In genomic region chr11:64951529-64951928, GRCh38 we compare ENCODE assay signal across 18 cellular contexts. TPM values are rescaled to one million over a fixed set of nuclear protein-coding genes. Genes with fewer than 3 reads are reported as not detected.
A peak's percentile ranks its signal among the peaks of the same experiment; 100 is the strongest.
DNase-seq lines count a peak whose midpoint lies in the region; ATAC-seq, FAIRE-seq and TF ChIP-seq lines count a peak whose summit lies in the region.
"Had no signal": no experiment of that assay in that cellular context is flagged by ENCODE, and none has a peak within 500 bp of the region (broad histone marks: within the 10 kb centered on the region; RNA-seq: fewer than 3 reads in every experiment).

No MANE protein-coding gene starts in this region.

- no peak overlapping the region for H2AFZ ChIP-seq in H1 (ENCODE audit: low read length)
- H2AFZ ChIP-seq: GM23338 had no signal

- H3K23me2 ChIP-seq in H1 (ENCODE audit: low read depth, low read length), result no peaks in the 10 kb centered on the region

- H3K18ac ChIP-seq in H1 (ENCODE audit: extremely low read depth, low read length), result no peak overlapping the region

- no peak overlapping the region for H3K4ac ChIP-seq in H1 (replicated peaks; ENCODE audit: insufficient read length, low read depth, low read length)

- WGBS in H1 (ENCODE audit: extremely low coverage in 1 of 2, insufficient coverage in 1 of 2, insufficient read length in 1 of 2, insufficient replicate concordance in 2 of 2, low coverage in 1 of 2, low lambda C conversion rate in 2 of 2, missing lambda C conversion rate in 1 of 2), 2 experiments, result 78% methylated on average over 4 of the region's 4 CpGs; no CpG with 5 or more reads in 1 of the 2 experiments
- 62 to 74% (median 69%) methylated on average over 4 of the region's 4 CpGs for WGBS in psoas muscle, 3 donors

- no peak overlapping the region for H4K5ac ChIP-seq in H1 (ENCODE audit: insufficient read length, low read depth, low read length)

- H3K4me3 ChIP-seq in H1 (ENCODE audit: extremely low read depth in 1 of 4, insufficient read depth in 2 of 4, low read depth in 3 of 4, low read length in 4 of 4) (no peak overlapping the region), psoas muscle (no peak overlapping the region)
- H3K4me3 ChIP-seq: BLaER1 treated with 17β-estradiol and CSF1 and Interleukin-3, amounts not matched to agents 10 nM and 100 nM; GM23338 had no signal

- no peak for ATAC-seq in psoas muscle
- ATAC-seq: CD8-positive, alpha-beta T cell; GM23338; HCT116 had no signal

- H3K4me2 ChIP-seq in H1 (ENCODE audit: insufficient read depth in 1 of 2, low read depth in 2 of 2, low read length in 2 of 2), result no peak overlapping the region
- H3K4me2 ChIP-seq: BLaER1 treated with 17β-estradiol and CSF1 and Interleukin-3, amounts not matched to agents 10 nM and 100 nM; GM23338 had no signal

- H2BK20ac ChIP-seq in H1 (ENCODE audit: low read length), result no peak overlapping the region

- TF ChIP-seq CTCF in H1 (IDR thresholded peaks at IDR 0.05; ENCODE audit: control extremely low read depth in 1 of 3, insufficient read depth in 1 of 3, low read depth in 1 of 3, low read length in 3 of 3), result no peak
- TF ChIP-seq CTCF in psoas muscle (IDR thresholded peaks at IDR 0.05), result no peak

- H2BK5ac ChIP-seq in H1 (ENCODE audit: low read depth, low read length), result no peak overlapping the region

- H3K27me3 ChIP-seq in H1 (replicated peaks in 1 of 4; ENCODE audit: control insufficient read depth in 3 of 4, extremely low read depth in 1 of 4, insufficient read depth in 3 of 4, low read length in 3 of 4) (no peaks in the 10 kb centered on the region), psoas muscle (ENCODE audit: insufficient read depth in 3 of 3, low read length in 2 of 3) (peaks cover 0 to 8% (median 0%) of the 10 kb centered on the region in 3 donors)
- H3K27me3 ChIP-seq: BLaER1 treated with 17β-estradiol and CSF1 and Interleukin-3, amounts not matched to agents 10 nM and 100 nM had no signal

- H3K36me3 ChIP-seq in H1 (ENCODE audit: control insufficient read depth in 2 of 4, insufficient read depth in 4 of 4, low read length in 3 of 4) (no peaks in the 10 kb centered on the region), psoas muscle (ENCODE audit: insufficient read depth in 1 of 2, low read depth in 1 of 2) (no peaks in the 10 kb centered on the region)
- H3K36me3 ChIP-seq: BLaER1 treated with 17β-estradiol and CSF1 and Interleukin-3, amounts not matched to agents 10 nM and 100 nM had no signal

- H4K8ac ChIP-seq in H1 (ENCODE audit: extremely low read depth, insufficient read depth, low read length), result no peak overlapping the region

- CTCF ChIA-PET in H1 (lab: Charles Lee; ENCODE audit: partially characterized antibody), result interaction anchor here (0.6 to 1.4 kb wide), 3 partner anchors 16 to 419 kb away, joined by 3 to 5 read pairs (median 5); partner anchors contain the start of gene GPHA2

- no peaks in the 10 kb centered on the region for H3K9me3 ChIP-seq in H1 (ENCODE audit: insufficient read depth in 2 of 2, low read depth in 1 of 2, low read length in 1 of 2)
- no peaks in the 10 kb centered on the region for H3K9me3 ChIP-seq in psoas muscle
- H3K9me3 ChIP-seq: BLaER1 treated with 17β-estradiol and CSF1 and Interleukin-3, amounts not matched to agents 10 nM and 100 nM had no signal

- no peak overlapping the region for H2BK12ac ChIP-seq in H1 (ENCODE audit: low read depth, low read length)

- peak; percentile 33 for DNase-seq in NCI-H146 (lab: John Stamatoyannopoulos, UW)
- DNase-seq in H1 (ENCODE audit: low read depth in 1 of 2, low spot score in 2 of 2), result no peak
- DNase-seq in psoas muscle, result no peak
- no peak for DNase-seq in hypothalamus (lab: John Stamatoyannopoulos, UW)
- DNase-seq: 8988T; Calu3; CD8-positive, alpha-beta T cell; DMS79 treated with DMSO at 0.1 percent for 48 hours; GF-D8; H7; HFFc6 had no signal

- no peak overlapping the region for H2BK120ac ChIP-seq in H1 (replicated peaks; ENCODE audit: low read depth, low read length)

- H3K23ac ChIP-seq in H1 (ENCODE audit: insufficient read length), result no peak overlapping the region

- H3K79me1 ChIP-seq in H1 (ENCODE audit: low read depth, low read length), result no peaks in the 10 kb centered on the region

- intact Hi-C loops in psoas muscle (cut with DNase I), result no loop called here

- H3K9ac ChIP-seq in H1 (replicated peaks in 1 of 4; ENCODE audit: extremely low read depth in 1 of 4, low read depth in 3 of 4, low read length in 3 of 4), result no peak overlapping the region
- H3K9ac ChIP-seq: BLaER1 treated with 17β-estradiol and CSF1 and Interleukin-3, amounts not matched to agents 10 nM and 100 nM had no signal

- no peaks in the 10 kb centered on the region for H3K4me1 ChIP-seq in H1 (replicated peaks in 1 of 4; ENCODE audit: control insufficient read depth in 3 of 4, insufficient read depth in 4 of 4, low read length in 3 of 4)
- H3K4me1 ChIP-seq in psoas muscle, result no peaks in the 10 kb centered on the region
- H3K4me1 ChIP-seq: BLaER1 treated with 17β-estradiol and CSF1 and Interleukin-3, amounts not matched to agents 10 nM and 100 nM had no signal

- H2AK5ac ChIP-seq in H1 (ENCODE audit: low read depth, low read length), result no peak overlapping the region

- H3K27ac ChIP-seq in H1 (ENCODE audit: low read depth, low read length) (no peak overlapping the region), psoas muscle (no peak overlapping the region)
- H3K27ac ChIP-seq: BLaER1 treated with 17β-estradiol and CSF1 and Interleukin-3, amounts not matched to agents 10 nM and 100 nM; HL-60 had no signal

- no peak overlapping the region for H3K14ac ChIP-seq in H1 (ENCODE audit: insufficient read length)

- TF ChIP-seq EP300 in H1 (IDR thresholded peaks at IDR 0.05; ENCODE audit: borderline replicate concordance in 1 of 2, low read depth in 2 of 2, low read length in 2 of 2), result no peak

- FAIRE-seq in H1 (lab: Jason Lieb, UNC), result no peak

- H4K20me1 ChIP-seq in H1 (replicated peaks in 1 of 2; ENCODE audit: control insufficient read depth in 1 of 2, insufficient read depth in 2 of 2, low read length in 2 of 2), result no peaks in the 10 kb centered on the region
- H4K20me1 ChIP-seq: BLaER1 treated with 17β-estradiol and CSF1 and Interleukin-3, amounts not matched to agents 10 nM and 100 nM had no signal

- TF ChIP-seq RAD21 in H1 (IDR thresholded peaks at IDR 0.05 in 1 of 2, conservative IDR thresholded peaks at IDR 0.05 in 1 of 2; ENCODE audit: low read depth in 2 of 2, low read length in 2 of 2), result no peak

- no peaks in the 10 kb centered on the region for H3K79me2 ChIP-seq in H1 (ENCODE audit: control insufficient read depth in 1 of 2, insufficient read depth in 2 of 2, low read length in 2 of 2)

- H3K56ac ChIP-seq in H1 (replicated peaks; ENCODE audit: insufficient read length, low read depth, low read length), result no peak overlapping the region

- no peak overlapping the region for H2BK15ac ChIP-seq in H1 (ENCODE audit: low read length)

- H4K91ac ChIP-seq in H1 (replicated peaks; ENCODE audit: insufficient read length, low read length), result no peak overlapping the region

- POLR2A ChIA-PET in H1 (lab: Charles Lee; ENCODE audit: partially characterized antibody), result interaction anchor here (0.9 kb wide), 1 partner anchor 161 kb away, joined by 5 read pairs; no protein-coding TSS in a partner anchor

- TF ChIP-seq POLR2A in H1 (IDR thresholded peaks at IDR 0.05; ENCODE audit: control extremely low read depth in 1 of 2, low read depth in 2 of 2, low read length in 2 of 2), result no peak

RNA-seq across cellular contexts. Expression of gene GPHA2, which starts 15.8 kb away (rescaled TPM):
- total RNA-seq in H1 (2021; fragmentation: NEBNext Ultra II Directional; extraction: Animal tissue kit (Norgen Biotek cat#: 25700)), result 0.97 and 1.5 TPM in 2 replicates
- polyA plus RNA-seq in H1 (2011; rRNA removed), result 4.4 and 5.4 TPM in 2 replicates
- 3.3 TPM for polyA plus RNA-seq in H1 (2011; cell fraction: cytosol; rRNA removed)
- polyA plus RNA-seq in H1 (2011; cell fraction: nucleus; rRNA removed), result 2.4 TPM
- 1.0 to 2.8 TPM (median 1.6 TPM) in 4 replicates for polyA plus RNA-seq in H1 (2012, experiment 1 of 2)
- polyA plus RNA-seq in H1 (2012, experiment 2 of 2), result 3.1 TPM
- 2.5 TPM for polyA plus RNA-seq in H1 (2013, experiment 1 of 2)
- polyA plus RNA-seq in H1 (2013, experiment 2 of 2), result 2.7 TPM
- polyA minus RNA-seq in H1 (2011; rRNA and poly(A)+ RNA removed), result 1.4 TPM in 1 of 2 replicates, not detected in the other
- not detected for polyA minus RNA-seq in H1 (2011; cell fraction: cytosol; rRNA and poly(A)+ RNA removed)
- not detected for polyA minus RNA-seq in H1 (2011; cell fraction: nucleus; rRNA and poly(A)+ RNA removed)
- total RNA-seq in psoas muscle, result not detected
- not detected for polyA plus RNA-seq in psoas muscle
- total RNA-seq: A673; Calu3; CD8-positive, alpha-beta T cell; H7; HFFc6; HT1080 had no signal
- polyA plus RNA-seq: AG04450 had no signal

RNA-seq across cellular contexts. Expression of gene MAJIN, which starts 20.4 kb away (rescaled TPM):
- total RNA-seq in H1 (2021; fragmentation: NEBNext Ultra II Directional; extraction: Animal tissue kit (Norgen Biotek cat#: 25700)), result not detected in 2 replicates
- polyA plus RNA-seq in H1 (2011; rRNA removed), result not detected in 2 replicates
- polyA plus RNA-seq in H1 (2011; cell fraction: cytosol; rRNA removed), result not detected
- polyA plus RNA-seq in H1 (2011; cell fraction: nucleus; rRNA removed), result not detected
- polyA plus RNA-seq in H1 (2012, experiment 1 of 2), result not detected in 4 replicates
- polyA plus RNA-seq in H1 (2012, experiment 2 of 2), result not detected
- not detected for polyA plus RNA-seq in H1 (2013, experiment 1 of 2)
- polyA plus RNA-seq in H1 (2013, experiment 2 of 2), result not detected
- polyA minus RNA-seq in H1 (2011; rRNA and poly(A)+ RNA removed), result not detected in 2 replicates
- polyA minus RNA-seq in H1 (2011; cell fraction: cytosol; rRNA and poly(A)+ RNA removed), result not detected
- not detected for polyA minus RNA-seq in H1 (2011; cell fraction: nucleus; rRNA and poly(A)+ RNA removed)
- total RNA-seq in psoas muscle, result not detected
- polyA plus RNA-seq in psoas muscle, result not detected
- total RNA-seq: A673; Calu3; CD8-positive, alpha-beta T cell; GM23338; HFFc6; HT1080 had no signal
- polyA plus RNA-seq: AG04450, GM23338 had no signal

RNA-seq across cellular contexts. Expression of gene PPP2R5B, which starts 27.0 kb away (rescaled TPM):
- total RNA-seq in H1 (2021; fragmentation: NEBNext Ultra II Directional; extraction: Animal tissue kit (Norgen Biotek cat#: 25700)), result 5.1 and 5.8 TPM in 2 replicates
- polyA plus RNA-seq in H1 (2011; rRNA removed) (4.9 and 6.3 TPM in 2 replicates), psoas muscle (10 to 100 TPM; 14.9 to 36.1 (median 16.8) TPM)
- polyA plus RNA-seq in H1 (2011; cell fraction: cytosol; rRNA removed), result 5.2 TPM
- polyA plus RNA-seq in H1 (2011; cell fraction: nucleus; rRNA removed), result 13.4 TPM
- polyA plus RNA-seq in H1 (2012, experiment 1 of 2), result 4.7 to 4.8 TPM (median 4.7 TPM) in 4 replicates
- polyA plus RNA-seq in H1 (2012, experiment 2 of 2), result 5.9 TPM
- 3.7 TPM for polyA plus RNA-seq in H1 (2013, experiment 1 of 2)
- 3.8 TPM for polyA plus RNA-seq in H1 (2013, experiment 2 of 2)
- 2.3 and 2.8 TPM in 2 replicates for polyA minus RNA-seq in H1 (2011; rRNA and poly(A)+ RNA removed)
- polyA minus RNA-seq in H1 (2011; cell fraction: cytosol; rRNA and poly(A)+ RNA removed), result 2.5 TPM
- polyA minus RNA-seq in H1 (2011; cell fraction: nucleus; rRNA and poly(A)+ RNA removed), result 4.9 TPM
- 10 to 100 TPM; 13.2 to 21.9 (median 18.1) TPM for total RNA-seq in psoas muscle

RNA-seq across cellular contexts. Expression of gene ATG2A, which starts 34.5 kb away (rescaled TPM):
- total RNA-seq in H1 (2021; fragmentation: NEBNext Ultra II Directional; extraction: Animal tissue kit (Norgen Biotek cat#: 25700)), result 20.9 and 22.1 TPM in 2 replicates
- 12.1 and 19.8 TPM in 2 replicates for polyA plus RNA-seq in H1 (2011; rRNA removed)
- polyA plus RNA-seq in H1 (2011; cell fraction: cytosol; rRNA removed), result 7.3 TPM
- polyA plus RNA-seq in H1 (2011; cell fraction: nucleus; rRNA removed), result 29.8 TPM
- polyA plus RNA-seq in H1 (2012, experiment 1 of 2), result 13.2 to 19.6 TPM (median 18.1 TPM) in 4 replicates
- 14.9 TPM for polyA plus RNA-seq in H1 (2012, experiment 2 of 2)
- polyA plus RNA-seq in H1 (2013, experiment 1 of 2), result 7.1 TPM
- polyA plus RNA-seq in H1 (2013, experiment 2 of 2), result 7.1 TPM
- polyA minus RNA-seq in H1 (2011; rRNA and poly(A)+ RNA removed), result 8.1 and 8.8 TPM in 2 replicates
- polyA minus RNA-seq in H1 (2011; cell fraction: cytosol; rRNA and poly(A)+ RNA removed), result 18.1 TPM
- polyA minus RNA-seq in H1 (2011; cell fraction: nucleus; rRNA and poly(A)+ RNA removed), result 24.5 TPM
- 10 to 100 TPM; 19.5 to 21.6 (median 20.6) TPM for total RNA-seq in psoas muscle
- 10 to 100 TPM; 11.0 to 17.9 (median 15.4) TPM for polyA plus RNA-seq in psoas muscle

RNA-seq across cellular contexts. Expression of gene BATF2, which starts 45.2 kb away (rescaled TPM):
- total RNA-seq in H1 (2021; fragmentation: NEBNext Ultra II Directional; extraction: Animal tissue kit (Norgen Biotek cat#: 25700)), result 1.4 and 2.0 TPM in 2 replicates
- 3.1 and 4.6 TPM in 2 replicates for polyA plus RNA-seq in H1 (2011; rRNA removed)
- polyA plus RNA-seq in H1 (2011; cell fraction: cytosol; rRNA removed), result 2.0 TPM
- 1.9 TPM for polyA plus RNA-seq in H1 (2011; cell fraction: nucleus; rRNA removed)
- 1.2 to 2.1 TPM (median 1.8 TPM) in 4 replicates for polyA plus RNA-seq in H1 (2012, experiment 1 of 2)
- 2.2 TPM for polyA plus RNA-seq in H1 (2012, experiment 2 of 2)
- polyA plus RNA-seq in H1 (2013, experiment 1 of 2), result 1.5 TPM
- 1.3 TPM for polyA plus RNA-seq in H1 (2013, experiment 2 of 2)
- 1.8 and 2.0 TPM in 2 replicates for polyA minus RNA-seq in H1 (2011; rRNA and poly(A)+ RNA removed)
- 0.95 TPM for polyA minus RNA-seq in H1 (2011; cell fraction: cytosol; rRNA and poly(A)+ RNA removed)
- 1.4 TPM for polyA minus RNA-seq in H1 (2011; cell fraction: nucleus; rRNA and poly(A)+ RNA removed)
- total RNA-seq in psoas muscle, result 1 to 10 TPM; 1.7 to 2.5 (median 2.4) TPM
- polyA plus RNA-seq in psoas muscle, result 1 to 10 TPM; 2.3 to 8.4 (median 3.4) TPM
- total RNA-seq: A673; CD8-positive, alpha-beta T cell; H7 had no signal
